Comparison of ENCODE assay signal across 7 cellular contexts in the genomic region with DNA sequence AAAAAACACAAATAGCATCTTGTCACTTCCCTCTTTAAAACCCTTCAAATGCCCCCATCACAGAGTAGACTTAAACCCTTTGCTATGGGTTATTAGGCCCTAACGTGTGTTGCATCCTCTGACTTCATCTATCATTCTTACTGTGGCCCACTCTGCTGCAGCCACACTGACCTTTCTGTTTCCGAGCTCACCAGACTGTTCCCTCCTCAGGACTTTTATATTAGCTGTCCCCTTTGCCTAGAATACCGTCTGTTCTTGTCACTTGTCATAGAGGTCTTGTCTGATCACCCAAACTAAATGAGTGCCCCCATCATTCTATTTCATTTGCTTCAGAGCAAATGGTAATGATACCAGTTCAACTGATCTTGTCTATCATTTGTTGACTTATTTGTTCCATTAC. TPM values are rescaled to one million over a fixed set of nuclear protein-coding genes. Genes with fewer than 3 reads are reported as not detected.
A peak's percentile ranks its signal among the peaks of the same experiment; 100 is the strongest.
DNase-seq lines count a peak whose midpoint lies in the region; ATAC-seq lines count a peak whose summit lies in the region.

No MANE protein-coding gene starts in this region.

- peak overlapping the region; percentile 78 for H3K4me3 ChIP-seq in HUES48 (ENCODE audit: low read depth, low read length)
- H3K4me3 ChIP-seq in iPS-18c (ENCODE audit: insufficient read depth, low read depth, low read length): peak overlapping the region; percentile 95

- no peak for ATAC-seq in activated T-helper 17 cell treated with anti-CD3 and anti-CD28 coated beads, Interleukin-2, amount 50 U/mL, for 72 hours (replicated peaks)
- no peak for ATAC-seq in stimulated activated naive CD8-positive, alpha-beta T cell treated with anti-CD3 and anti-CD28 coated beads, Interleukin-15, amount 100 ng/mL, for 72 hours
- ATAC-seq in HG03045 (IDR thresholded peaks at IDR 0.05; ENCODE audit: unreplicated experiment): no peak

- peak overlapping the region; percentile 99 for H3K27ac ChIP-seq in HUES48 (ENCODE audit: low read depth, low read length)

- H3K9me3 ChIP-seq in HUES48 (ENCODE audit: control insufficient read depth, insufficient read depth, low read length): no peaks in the 10 kb centered on the region
- H3K9me3 ChIP-seq in iPS-18c (ENCODE audit: control insufficient read depth, insufficient read depth, low read length): no peaks in the 10 kb centered on the region

- H3K4me1 Mint-ChIP-seq in activated T-helper 17 cell treated with anti-CD3 and anti-CD28 coated beads, Interleukin-2, amount 50 U/mL, for 72 hours: peaks cover 34% of the 10 kb centered on the region
- peaks cover 34% of the 10 kb centered on the region for H3K4me1 Mint-ChIP-seq in stimulated activated naive CD8-positive, alpha-beta T cell treated with anti-CD3 and anti-CD28 coated beads, Interleukin-15, amount 100 ng/mL, for 72 hours

- no peaks in the 10 kb centered on the region for H3K27me3 ChIP-seq in HUES48 (ENCODE audit: control insufficient read depth, insufficient read depth, low read length)

- no peaks in the 10 kb centered on the region for H3K9me3 Mint-ChIP-seq in activated T-helper 17 cell treated with anti-CD3 and anti-CD28 coated beads, Interleukin-2, amount 50 U/mL, for 72 hours
- H3K9me3 Mint-ChIP-seq in stimulated activated naive CD8-positive, alpha-beta T cell treated with anti-CD3 and anti-CD28 coated beads, Interleukin-15, amount 100 ng/mL, for 72 hours: no peaks in the 10 kb centered on the region

- peak overlapping the region; percentile 99 for H3K27ac Mint-ChIP-seq in activated T-helper 17 cell treated with anti-CD3 and anti-CD28 coated beads, Interleukin-2, amount 50 U/mL, for 72 hours
- H3K27ac Mint-ChIP-seq in stimulated activated naive CD8-positive, alpha-beta T cell treated with anti-CD3 and anti-CD28 coated beads, Interleukin-15, amount 100 ng/mL, for 72 hours: peak overlapping the region; percentile 99 to 100

- peaks cover 41% of the 10 kb centered on the region for H3K4me1 ChIP-seq in HUES48 (ENCODE audit: control insufficient read depth, insufficient read depth, low read length)

- peak overlapping the region; percentile 89; the same call in 1 of the 2 replicates for H3K9ac ChIP-seq in HUES48 (ENCODE audit: low read depth, low read length)

- peaks cover 28% of the 10 kb centered on the region for H3K36me3 Mint-ChIP-seq in activated T-helper 17 cell treated with anti-CD3 and anti-CD28 coated beads, Interleukin-2, amount 50 U/mL, for 72 hours (ENCODE audit: low read depth)

- H3K27me3 Mint-ChIP-seq in activated T-helper 17 cell treated with anti-CD3 and anti-CD28 coated beads, Interleukin-2, amount 50 U/mL, for 72 hours: no peaks in the 10 kb centered on the region
- H3K27me3 Mint-ChIP-seq in stimulated activated naive CD8-positive, alpha-beta T cell treated with anti-CD3 and anti-CD28 coated beads, Interleukin-15, amount 100 ng/mL, for 72 hours: no peaks in the 10 kb centered on the region

- H3K36me3 ChIP-seq in HUES48 (ENCODE audit: control insufficient read depth, insufficient read depth, low read length): no peaks in the 10 kb centered on the region

- no peak for DNase-seq in stimulated activated naive CD8-positive, alpha-beta T cell treated with anti-CD3 and anti-CD28 coated beads, Interleukin-15, amount 100 ng/mL, for 72 hours
- DNase-seq in mesenteric fat pad (ENCODE audit: low spot score): no peak
- DNase-seq in NCI-H526 treated with DMSO at 0.1 percent for 48 hours (lab: John Stamatoyannopoulos, UW): no peak

- H3K4me3 Mint-ChIP-seq in activated T-helper 17 cell treated with anti-CD3 and anti-CD28 coated beads, Interleukin-2, amount 50 U/mL, for 72 hours: peak overlapping the region; percentile 89
- peak overlapping the region; percentile 91 to 98 for H3K4me3 Mint-ChIP-seq in stimulated activated naive CD8-positive, alpha-beta T cell treated with anti-CD3 and anti-CD28 coated beads, Interleukin-15, amount 100 ng/mL, for 72 hours

RNA-seq across cellular contexts. Expression of a gene that starts 0.9 kb away (rescaled TPM):
- 10 to 100 TPM; 35.1 to 43.6 TPM for total RNA-seq in activated T-helper 17 cell treated with anti-CD3 and anti-CD28 coated beads, Interleukin-2, amount 50 U/mL, for 72 hours
- total RNA-seq in mesenteric fat pad: 48.7 TPM

RNA-seq across cellular contexts. Expression of a gene that starts 47.1 kb away (rescaled TPM):
- 10 to 100 TPM; 44.2 to 69.7 TPM for total RNA-seq in activated T-helper 17 cell treated with anti-CD3 and anti-CD28 coated beads, Interleukin-2, amount 50 U/mL, for 72 hours
- 24.7 TPM for total RNA-seq in mesenteric fat pad
